Comparison of ENCODE assay signal across 3 cellular contexts in genomic region chr4:188864741-188865140, GRCh38.
"Had no signal": no experiment of that assay in that cellular context is flagged by ENCODE, and none has a peak within 500 bp of the region (broad histone marks: within the 10 kb centered on the region; RNA-seq: fewer than 3 reads in every experiment).

No MANE protein-coding gene starts in this region.

- ATAC-seq: GM12878 had no signal

- DNase-seq: GDM1, GF-D8 had no signal

- H3K4me3 ChIP-seq: GM12878 had no signal
